24 cellular contexts compared by ENCODE assay signal in the genomic region with DNA sequence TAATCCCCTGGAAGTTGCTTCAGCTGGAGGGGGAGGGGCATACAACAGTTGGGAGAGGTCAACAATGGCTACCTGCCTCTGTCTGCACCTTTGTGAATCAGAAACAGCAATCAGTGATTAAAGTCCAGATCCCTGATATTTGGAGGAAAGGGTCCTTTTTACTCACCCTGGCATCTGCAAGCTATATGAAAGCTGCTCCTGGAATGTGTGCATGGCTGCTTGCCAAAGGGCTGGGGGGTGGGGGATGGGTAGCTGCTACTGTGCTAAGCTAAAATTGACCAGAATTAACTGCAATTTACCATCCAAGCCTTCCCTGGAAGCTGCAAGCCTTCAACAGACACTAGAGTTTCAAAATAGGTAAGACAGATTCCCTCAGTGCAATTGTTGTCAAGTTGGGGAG. TPM values are rescaled to one million over a fixed set of nuclear protein-coding genes. Genes with fewer than 3 reads are reported as not detected.
DNase-seq lines count a peak whose midpoint lies in the region; ATAC-seq, FAIRE-seq and TF ChIP-seq lines count a peak whose summit lies in the region.
"Had no signal": no experiment of that assay in that cellular context is flagged by ENCODE, and none has a peak within 500 bp of the region (broad histone marks: within the 10 kb centered on the region; RNA-seq: fewer than 3 reads in every experiment).

No MANE protein-coding gene starts in this region.

- H2BK20ac ChIP-seq in H1 (ENCODE audit: low read length), result no peak overlapping the region

- POLR2A ChIA-PET in H1 (lab: Charles Lee; ENCODE audit: partially characterized antibody), result interaction anchor here (0.6 to 5.7 kb wide), 4 partner anchors 12 to 215 kb away, joined by 3 to 38 read pairs (median 5); partner anchors contain the start of gene GTF2A1

- H3K79me2 ChIP-seq in H1 (ENCODE audit: control insufficient read depth in 1 of 2, insufficient read depth in 2 of 2, low read length in 2 of 2) (no peaks in the 10 kb centered on the region), smooth muscle cell (ENCODE audit: low read depth) (no peaks in the 10 kb centered on the region)

- H3K36me3 ChIP-seq in H1 (ENCODE audit: control insufficient read depth in 2 of 4, insufficient read depth in 4 of 4, low read length in 3 of 4) (no peaks in the 10 kb centered on the region; a peak in 1 of 8 replicates), smooth muscle cell (ENCODE audit: low read depth) (no peaks in the 10 kb centered on the region), ovary (no peaks in the 10 kb centered on the region)
- H3K36me3 ChIP-seq: pancreas, SJCRH30, upper lobe of right lung had no signal

- no peak overlapping the region for H3K56ac ChIP-seq in H1 (replicated peaks; ENCODE audit: insufficient read length, low read depth, low read length)

- no peaks in the 10 kb centered on the region for H3K23me2 ChIP-seq in H1 (ENCODE audit: low read depth, low read length)

- no peaks in the 10 kb centered on the region for H3F3A ChIP-seq in smooth muscle cell (ENCODE audit: low read depth)

- TF ChIP-seq POLR2A in H1 (IDR thresholded peaks at IDR 0.05; ENCODE audit: control extremely low read depth in 1 of 2, low read depth in 2 of 2, low read length in 2 of 2) (no peak), ovary (IDR thresholded peaks at IDR 0.05) (no peak)

- H3K23ac ChIP-seq in H1 (ENCODE audit: insufficient read length), result no peak overlapping the region

- H3K4me3 ChIP-seq in H1 (ENCODE audit: extremely low read depth in 1 of 4, insufficient read depth in 2 of 4, low read depth in 3 of 4, low read length in 4 of 4) (no peak overlapping the region), smooth muscle cell (no peak overlapping the region), ovary (no peak overlapping the region)
- H3K4me3 ChIP-seq: A549, GM12878, pancreas, SJCRH30, skin epidermis, upper lobe of right lung had no signal

- TF ChIP-seq EP300 in H1 (IDR thresholded peaks at IDR 0.05; ENCODE audit: borderline replicate concordance in 1 of 2, low read depth in 2 of 2, low read length in 2 of 2) (no peak), ovary (IDR thresholded peaks at IDR 0.05) (no peak)

- peaks cover 0 to 3% (median 0%) of the 10 kb centered on the region in 4 experiments; a peak in 3 of 7 replicates for H3K4me1 ChIP-seq in H1 (replicated peaks in 1 of 4; ENCODE audit: control insufficient read depth in 3 of 4, insufficient read depth in 4 of 4, low read length in 3 of 4)
- H3K4me1 ChIP-seq in smooth muscle cell (ENCODE audit: low read depth), result peaks cover 10% of the 10 kb centered on the region
- no peaks in the 10 kb centered on the region for H3K4me1 ChIP-seq in ovary (ENCODE audit: insufficient read depth)
- H3K4me1 ChIP-seq: A549, pancreas, upper lobe of right lung had no signal

- CTCF ChIA-PET in H1 (lab: Charles Lee; ENCODE audit: partially characterized antibody), result interaction anchor here (0.6 to 1.7 kb wide), 5 partner anchors 8 to 219 kb away, joined by 3 to 5 read pairs (median 4); no protein-coding TSS in a partner anchor

- H3K27me3 ChIP-seq in H1 (replicated peaks in 1 of 4; ENCODE audit: control insufficient read depth in 3 of 4, extremely low read depth in 1 of 4, insufficient read depth in 3 of 4, low read length in 3 of 4) (no peaks in the 10 kb centered on the region), smooth muscle cell (ENCODE audit: low read depth) (no peaks in the 10 kb centered on the region), ovary (no peaks in the 10 kb centered on the region)
- H3K27me3 ChIP-seq: pancreas, SJCRH30, upper lobe of right lung had no signal

- H3K4ac ChIP-seq in H1 (replicated peaks; ENCODE audit: insufficient read length, low read depth, low read length), result no peak overlapping the region

- H3K9ac ChIP-seq in H1 (replicated peaks in 1 of 4; ENCODE audit: extremely low read depth in 1 of 4, low read depth in 3 of 4, low read length in 3 of 4), result no peak overlapping the region
- H3K9ac ChIP-seq in smooth muscle cell (ENCODE audit: low read depth), result no peak overlapping the region

- H3K9me3 ChIP-seq in H1 (ENCODE audit: insufficient read depth in 2 of 2, low read depth in 1 of 2, low read length in 1 of 2) (peaks cover 3 to 9% of the 10 kb centered on the region in 2 experiments; a peak in 2 of 4 replicates), smooth muscle cell (replicated peaks; ENCODE audit: low read depth) (no peaks in the 10 kb centered on the region), ovary (no peaks in the 10 kb centered on the region)
- H3K9me3 ChIP-seq: A549, pancreas, SJCRH30, upper lobe of right lung had no signal

- H3K14ac ChIP-seq in H1 (ENCODE audit: insufficient read length), result no peak overlapping the region

- ATAC-seq in HG03095 (IDR thresholded peaks at IDR 0.05; ENCODE audit: unreplicated experiment), result no peak
- ATAC-seq: A549, pancreas, upper lobe of right lung had no signal

- H4K20me1 ChIP-seq in H1 (replicated peaks in 1 of 2; ENCODE audit: control insufficient read depth in 1 of 2, insufficient read depth in 2 of 2, low read length in 2 of 2) (no peaks in the 10 kb centered on the region), smooth muscle cell (ENCODE audit: low read depth) (no peaks in the 10 kb centered on the region)

- no peak overlapping the region for H2AFZ ChIP-seq in H1 (ENCODE audit: low read length)
- H2AFZ ChIP-seq in smooth muscle cell (ENCODE audit: low read depth), result peak overlapping the region; percentile 20

- H3K27ac ChIP-seq in H1 (ENCODE audit: low read depth, low read length) (no peak overlapping the region), smooth muscle cell (ENCODE audit: low read depth) (no peak overlapping the region), ovary (no peak overlapping the region)
- H3K27ac ChIP-seq: A549, C4-2B, pancreas, SJCRH30, skin epidermis, upper lobe of right lung had no signal

- no peak overlapping the region for H2BK5ac ChIP-seq in H1 (ENCODE audit: low read depth, low read length)

- no peaks in the 10 kb centered on the region for H3K79me1 ChIP-seq in H1 (ENCODE audit: low read depth, low read length)

- TF ChIP-seq RAD21 in H1 (IDR thresholded peaks at IDR 0.05 in 1 of 2, conservative IDR thresholded peaks at IDR 0.05 in 1 of 2; ENCODE audit: low read depth in 2 of 2, low read length in 2 of 2), result no peak

- FAIRE-seq in H1 (lab: Jason Lieb, UNC), result no peak
- FAIRE-seq: A549, GM12878, GM19239, H54, islet of Langerhans, pancreas had no signal

- no peak overlapping the region for H2AK5ac ChIP-seq in H1 (ENCODE audit: low read depth, low read length)

- H3K18ac ChIP-seq in H1 (ENCODE audit: extremely low read depth, low read length), result no peak overlapping the region

- H2BK12ac ChIP-seq in H1 (ENCODE audit: low read depth, low read length), result no peak overlapping the region

- no peak overlapping the region for H2BK120ac ChIP-seq in H1 (replicated peaks; ENCODE audit: low read depth, low read length)

- H4K8ac ChIP-seq in H1 (ENCODE audit: extremely low read depth, insufficient read depth, low read length), result no peak overlapping the region

- intact Hi-C loops in ovary (cut with DNase I), result no loop called here

- H2BK15ac ChIP-seq in H1 (ENCODE audit: low read length), result no peak overlapping the region

- TF ChIP-seq CTCF in H1 (IDR thresholded peaks at IDR 0.05; ENCODE audit: control extremely low read depth in 1 of 3, insufficient read depth in 1 of 3, low read depth in 1 of 3, low read length in 3 of 3), result no peak
- TF ChIP-seq CTCF in smooth muscle cell (IDR thresholded peaks at IDR 0.05; ENCODE audit: borderline replicate concordance, insufficient read depth, poor library complexity, severe bottlenecking), result no peak
- no peak for TF ChIP-seq CTCF in ovary (IDR thresholded peaks at IDR 0.05)

- H4K5ac ChIP-seq in H1 (ENCODE audit: insufficient read length, low read depth, low read length), result no peak overlapping the region

- peak; percentile 14 for DNase-seq in NCI-H748 (lab: John Stamatoyannopoulos, UW; ENCODE audit: unreplicated experiment)
- no peak for DNase-seq in NCI-H748 treated with DMSO at 0.1 percent for 48 hours (lab: John Stamatoyannopoulos, UW)
- DNase-seq in NCI-H69 (lab: John Stamatoyannopoulos, UW), result peak; percentile 49
- no peak for DNase-seq in H1 (ENCODE audit: low read depth in 1 of 2, low spot score in 2 of 2)
- no peak for DNase-seq in smooth muscle cell (lab: John Stamatoyannopoulos, UW; ENCODE audit: unreplicated experiment)
- no peak for DNase-seq in ovary
- DNase-seq in stimulated activated CD4-positive, alpha-beta T cell treated with anti-CD3 and anti-CD28 coated beads, Interleukin-15, amount 100 ng/mL, for 24 hours, result no peak
- DNase-seq: activated CD8-positive, alpha-beta memory T cell treated with anti-CD3 and anti-CD28 coated beads for 24 hours; cortex of kidney; NCI-H2029; NCI-H526 treated with DMSO at 0.1 percent for 48 hours; OCI-M1; pancreas; stimulated activated CD4-positive, alpha-beta T cell treated with anti-CD3 and anti-CD28 coated beads, Interleukin-4, amount 100 ng/mL, for 24 hours; upper lobe of right lung had no signal

- H3K4me2 ChIP-seq in H1 (ENCODE audit: insufficient read depth in 1 of 2, low read depth in 2 of 2, low read length in 2 of 2) (no peak overlapping the region), smooth muscle cell (peak overlapping the region; percentile 26)
- H3K4me2 ChIP-seq: A549 had no signal

- H4K91ac ChIP-seq in H1 (replicated peaks; ENCODE audit: insufficient read length, low read length), result no peak overlapping the region

TF ChIP-seq in H1, 55 proteins besides CTCF, POLR2A, EP300 and RAD21:
- TF ChIP-seq SP4 (IDR thresholded peaks at IDR 0.05; ENCODE audit: low read length) (no peak), ASH2L (IDR thresholded peaks at IDR 0.05; ENCODE audit: low read length) (peak; percentile 28), TEAD4 (IDR thresholded peaks at IDR 0.05; ENCODE audit: low read depth, low read length) (0 out of 2 replicates have a peak, but pooled peaks have one; percentile 22)

RNA-seq across cellular contexts. Expression of gene GTF2A1, which starts 13.5 kb away (rescaled TPM):
- 53.5 and 57.8 TPM in 2 replicates for total RNA-seq in H1 (2021; fragmentation: NEBNext Ultra II Directional; extraction: Animal tissue kit (Norgen Biotek cat#: 25700))
- polyA plus RNA-seq in H1 (2011; rRNA removed), result 16.7 and 24.1 TPM in 2 replicates
- 19.0 TPM for polyA plus RNA-seq in H1 (2011; cell fraction: cytosol; rRNA removed)
- polyA plus RNA-seq in H1 (2011; cell fraction: nucleus; rRNA removed), result 24.4 TPM
- 24.3 to 34.7 TPM (median 27.6 TPM) in 4 replicates for polyA plus RNA-seq in H1 (2012, experiment 1 of 2)
- polyA plus RNA-seq in H1 (2012, experiment 2 of 2), result 1.5 TPM
- 22.2 TPM for polyA plus RNA-seq in H1 (2013, experiment 1 of 2)
- 22.8 TPM for polyA plus RNA-seq in H1 (2013, experiment 2 of 2)
- 100 and 129 TPM in 2 replicates for polyA minus RNA-seq in H1 (2011; rRNA and poly(A)+ RNA removed)
- polyA minus RNA-seq in H1 (2011; cell fraction: cytosol; rRNA and poly(A)+ RNA removed), result 49.8 TPM
- polyA minus RNA-seq in H1 (2011; cell fraction: nucleus; rRNA and poly(A)+ RNA removed), result 39.5 TPM
- 39.4 and 40.7 TPM in 2 replicates for total RNA-seq in smooth muscle cell
- polyA plus RNA-seq in smooth muscle cell, result 4.0 and 4.7 TPM in 2 replicates
- 10 to 100 TPM; 13.1 to 38.4 (median 27.9) TPM for total RNA-seq in ovary
- polyA plus RNA-seq in ovary, result 10 to 100 TPM; 10.1 to 21.5 TPM

Comparison
In these comparisons a context has a peak if more than half of its experiments do, and no peak if none do; other contexts are left out.
1. DNase-seq: peak in NCI-H748 (single experiment) and NCI-H69 (single experiment); none in NCI-H748 treated with DMSO at 0.1 percent for 48 hours (single experiment), H1 (0 of 2), smooth muscle cell (single experiment), ovary (0 of 5) and stimulated activated CD4-positive, alpha-beta T cell treated with anti-CD3 and anti-CD28 coated beads, Interleukin-15, amount 100 ng/mL, for 24 hours (single experiment).